In the genomic region with DNA sequence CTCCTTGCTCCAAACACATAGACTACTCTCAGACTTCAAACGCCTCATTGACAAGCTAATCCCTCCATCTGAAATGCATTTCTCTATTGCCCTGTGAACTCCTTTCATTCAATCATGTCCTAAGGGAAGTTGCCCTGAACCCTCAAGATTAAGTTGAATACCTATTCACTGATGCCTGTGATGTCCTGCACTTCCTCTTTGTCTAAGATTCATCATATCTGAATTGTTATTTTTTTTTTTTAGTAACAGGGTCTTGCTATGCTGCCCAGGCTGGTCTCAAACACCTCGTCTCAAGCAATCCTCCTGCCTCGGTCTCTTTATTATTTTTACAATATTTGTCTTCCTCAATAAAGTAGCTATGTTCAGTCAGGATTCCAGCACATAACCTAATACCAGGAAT, we compare ENCODE assay signal across 1 cellular context.
TF ChIP-seq lines count a peak whose summit lies in the region.

No MANE protein-coding gene starts in this region.

TF ChIP-seq in GM23338, 12 proteins besides CTCF, POLR2A, EP300 and RAD21 (continued from another document):
- TF ChIP-seq, protein P1, sequence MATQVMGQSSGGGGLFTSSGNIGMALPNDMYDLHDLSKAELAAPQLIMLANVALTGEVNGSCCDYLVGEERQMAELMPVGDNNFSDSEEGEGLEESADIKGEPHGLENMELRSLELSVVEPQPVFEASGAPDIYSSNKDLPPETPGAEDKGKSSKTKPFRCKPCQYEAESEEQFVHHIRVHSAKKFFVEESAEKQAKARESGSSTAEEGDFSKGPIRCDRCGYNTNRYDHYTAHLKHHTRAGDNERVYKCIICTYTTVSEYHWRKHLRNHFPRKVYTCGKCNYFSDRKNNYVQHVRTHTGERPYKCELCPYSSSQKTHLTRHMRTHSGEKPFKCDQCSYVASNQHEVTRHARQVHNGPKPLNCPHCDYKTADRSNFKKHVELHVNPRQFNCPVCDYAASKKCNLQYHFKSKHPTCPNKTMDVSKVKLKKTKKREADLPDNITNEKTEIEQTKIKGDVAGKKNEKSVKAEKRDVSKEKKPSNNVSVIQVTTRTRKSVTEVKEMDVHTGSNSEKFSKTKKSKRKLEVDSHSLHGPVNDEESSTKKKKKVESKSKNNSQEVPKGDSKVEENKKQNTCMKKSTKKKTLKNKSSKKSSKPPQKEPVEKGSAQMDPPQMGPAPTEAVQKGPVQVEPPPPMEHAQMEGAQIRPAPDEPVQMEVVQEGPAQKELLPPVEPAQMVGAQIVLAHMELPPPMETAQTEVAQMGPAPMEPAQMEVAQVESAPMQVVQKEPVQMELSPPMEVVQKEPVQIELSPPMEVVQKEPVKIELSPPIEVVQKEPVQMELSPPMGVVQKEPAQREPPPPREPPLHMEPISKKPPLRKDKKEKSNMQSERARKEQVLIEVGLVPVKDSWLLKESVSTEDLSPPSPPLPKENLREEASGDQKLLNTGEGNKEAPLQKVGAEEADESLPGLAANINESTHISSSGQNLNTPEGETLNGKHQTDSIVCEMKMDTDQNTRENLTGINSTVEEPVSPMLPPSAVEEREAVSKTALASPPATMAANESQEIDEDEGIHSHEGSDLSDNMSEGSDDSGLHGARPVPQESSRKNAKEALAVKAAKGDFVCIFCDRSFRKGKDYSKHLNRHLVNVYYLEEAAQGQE (IDR thresholded peaks at IDR 0.05; ENCODE audit: unreplicated experiment): no peak
- TF ChIP-seq EZH2 (IDR thresholded peaks at IDR 0.05; ENCODE audit: low read depth, unreplicated experiment): no peak
- TF ChIP-seq JUNB (IDR thresholded peaks at IDR 0.05; ENCODE audit: unreplicated experiment): no peak
- TF ChIP-seq, protein P2, sequence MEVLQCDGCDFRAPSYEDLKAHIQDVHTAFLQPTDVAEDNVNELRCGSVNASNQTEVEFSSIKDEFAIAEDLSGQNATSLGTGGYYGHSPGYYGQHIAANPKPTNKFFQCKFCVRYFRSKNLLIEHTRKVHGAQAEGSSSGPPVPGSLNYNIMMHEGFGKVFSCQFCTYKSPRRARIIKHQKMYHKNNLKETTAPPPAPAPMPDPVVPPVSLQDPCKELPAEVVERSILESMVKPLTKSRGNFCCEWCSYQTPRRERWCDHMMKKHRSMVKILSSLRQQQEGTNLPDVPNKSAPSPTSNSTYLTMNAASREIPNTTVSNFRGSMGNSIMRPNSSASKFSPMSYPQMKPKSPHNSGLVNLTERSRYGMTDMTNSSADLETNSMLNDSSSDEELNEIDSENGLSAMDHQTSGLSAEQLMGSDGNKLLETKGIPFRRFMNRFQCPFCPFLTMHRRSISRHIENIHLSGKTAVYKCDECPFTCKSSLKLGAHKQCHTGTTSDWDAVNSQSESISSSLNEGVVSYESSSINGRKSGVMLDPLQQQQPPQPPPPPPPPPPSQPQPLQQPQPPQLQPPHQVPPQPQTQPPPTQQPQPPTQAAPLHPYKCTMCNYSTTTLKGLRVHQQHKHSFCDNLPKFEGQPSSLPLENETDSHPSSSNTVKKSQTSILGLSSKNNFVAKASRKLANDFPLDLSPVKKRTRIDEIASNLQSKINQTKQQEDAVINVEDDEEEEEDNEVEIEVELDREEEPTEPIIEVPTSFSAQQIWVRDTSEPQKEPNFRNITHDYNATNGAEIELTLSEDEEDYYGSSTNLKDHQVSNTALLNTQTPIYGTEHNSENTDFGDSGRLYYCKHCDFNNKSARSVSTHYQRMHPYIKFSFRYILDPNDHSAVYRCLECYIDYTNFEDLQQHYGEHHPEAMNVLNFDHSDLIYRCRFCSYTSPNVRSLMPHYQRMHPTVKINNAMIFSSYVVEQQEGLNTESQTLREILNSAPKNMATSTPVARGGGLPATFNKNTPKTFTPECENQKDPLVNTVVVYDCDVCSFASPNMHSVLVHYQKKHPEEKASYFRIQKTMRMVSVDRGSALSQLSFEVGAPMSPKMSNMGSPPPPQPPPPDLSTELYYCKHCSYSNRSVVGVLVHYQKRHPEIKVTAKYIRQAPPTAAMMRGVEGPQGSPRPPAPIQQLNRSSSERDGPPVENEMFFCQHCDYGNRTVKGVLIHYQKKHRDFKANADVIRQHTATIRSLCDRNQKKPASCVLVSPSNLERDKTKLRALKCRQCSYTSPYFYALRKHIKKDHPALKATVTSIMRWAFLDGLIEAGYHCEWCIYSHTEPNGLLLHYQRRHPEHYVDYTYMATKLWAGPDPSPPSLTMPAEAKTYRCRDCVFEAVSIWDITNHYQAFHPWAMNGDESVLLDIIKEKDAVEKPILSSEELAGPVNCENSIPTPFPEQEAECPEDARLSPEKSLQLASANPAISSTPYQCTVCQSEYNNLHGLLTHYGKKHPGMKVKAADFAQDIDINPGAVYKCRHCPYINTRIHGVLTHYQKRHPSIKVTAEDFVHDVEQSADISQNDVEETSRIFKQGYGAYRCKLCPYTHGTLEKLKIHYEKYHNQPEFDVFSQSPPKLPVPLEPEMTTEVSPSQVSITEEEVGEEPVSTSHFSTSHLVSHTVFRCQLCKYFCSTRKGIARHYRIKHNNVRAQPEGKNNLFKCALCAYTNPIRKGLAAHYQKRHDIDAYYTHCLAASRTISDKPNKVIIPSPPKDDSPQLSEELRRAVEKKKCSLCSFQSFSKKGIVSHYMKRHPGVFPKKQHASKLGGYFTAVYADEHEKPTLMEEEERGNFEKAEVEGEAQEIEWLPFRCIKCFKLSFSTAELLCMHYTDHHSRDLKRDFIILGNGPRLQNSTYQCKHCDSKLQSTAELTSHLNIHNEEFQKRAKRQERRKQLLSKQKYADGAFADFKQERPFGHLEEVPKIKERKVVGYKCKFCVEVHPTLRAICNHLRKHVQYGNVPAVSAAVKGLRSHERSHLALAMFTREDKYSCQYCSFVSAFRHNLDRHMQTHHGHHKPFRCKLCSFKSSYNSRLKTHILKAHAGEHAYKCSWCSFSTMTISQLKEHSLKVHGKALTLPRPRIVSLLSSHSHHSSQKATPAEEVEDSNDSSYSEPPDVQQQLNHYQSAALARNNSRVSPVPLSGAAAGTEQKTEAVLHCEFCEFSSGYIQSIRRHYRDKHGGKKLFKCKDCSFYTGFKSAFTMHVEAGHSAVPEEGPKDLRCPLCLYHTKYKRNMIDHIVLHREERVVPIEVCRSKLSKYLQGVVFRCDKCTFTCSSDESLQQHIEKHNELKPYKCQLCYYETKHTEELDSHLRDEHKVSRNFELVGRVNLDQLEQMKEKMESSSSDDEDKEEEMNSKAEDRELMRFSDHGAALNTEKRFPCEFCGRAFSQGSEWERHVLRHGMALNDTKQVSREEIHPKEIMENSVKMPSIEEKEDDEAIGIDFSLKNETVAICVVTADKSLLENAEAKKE (CRISPR knock-in tag; IDR thresholded peaks at IDR 0.05): no peak
- TF ChIP-seq EZH2phosphoT487 (IDR thresholded peaks at IDR 0.05; ENCODE audit: unreplicated experiment): no peak
- no peak for TF ChIP-seq ZNF331 (CRISPR knock-in tag; IDR thresholded peaks at IDR 0.05; ENCODE audit: low read depth)
TF ChIP-seq in GM23338: peak in this region for 0.
